8 cellular contexts compared by ENCODE assay signal in genomic region chrX:150363561-150364346, GRCh38. TPM values are rescaled to one million over a fixed set of nuclear protein-coding genes. Genes with fewer than 3 reads are reported as not detected.
DNase-seq lines count a peak whose midpoint lies in the region; ATAC-seq and TF ChIP-seq lines count a peak whose summit lies in the region.

No MANE protein-coding gene starts in this region.

- peaks cover 20 to 26% (median 21%) of the 10 kb centered on the region in 3 donors for H3K4me1 Mint-ChIP-seq in CD8-positive, alpha-beta memory T cell
- peaks cover 25% of the 10 kb centered on the region for H3K4me1 Mint-ChIP-seq in activated naive CD8-positive, alpha-beta T cell treated with anti-CD3 and anti-CD28 coated beads, Interleukin-2, amount 50 U/mL, for 24 hours

- DNase-seq in CD8-positive, alpha-beta memory T cell: peak in 2 of 5 donors; percentile 10 to 43
- DNase-seq in LoVo (ENCODE audit: low spot score) (peak; percentile 5), left ventricle myocardium inferior (peak; percentile 19), posterior cingulate gyrus (peak in 9 of 10 donors; percentile 24 to 91 (median 45)), GOT3 (lab: John Stamatoyannopoulos, UW) (no peak), dedifferentiated amniotic fluid mesenchymal stem cell (ENCODE audit: extremely low spot score) (no peak)
- peak; percentile 7 for DNase-seq in activated naive CD8-positive, alpha-beta T cell treated with anti-CD3 and anti-CD28 coated beads, Interleukin-2, amount 50 U/mL, for 24 hours

- CTCF ChIA-PET in CD8-positive, alpha-beta memory T cell (lab: Charles Lee): interaction anchor here (1.1 to 3.8 kb wide), 5 partner anchors 13 to 401 kb away, joined by 3 to 22 read pairs (median 8); no protein-coding TSS in a partner anchor

- peaks cover 0 to 3% (median 0%) of the 10 kb centered on the region in 3 donors for H3K36me3 Mint-ChIP-seq in CD8-positive, alpha-beta memory T cell
- H3K36me3 Mint-ChIP-seq in activated naive CD8-positive, alpha-beta T cell treated with anti-CD3 and anti-CD28 coated beads, Interleukin-2, amount 50 U/mL, for 24 hours (ENCODE audit: low read depth): no peaks in the 10 kb centered on the region

- H3K27me3 ChIP-seq in CD8-positive, alpha-beta memory T cell (ENCODE audit: insufficient read depth, low read length, poor library complexity, severe bottlenecking): no peaks in the 10 kb centered on the region
- peaks cover 7% of the 10 kb centered on the region for H3K27me3 ChIP-seq in left ventricle myocardium inferior (ENCODE audit: low read depth)

- no peak for ATAC-seq in activated naive CD8-positive, alpha-beta T cell treated with anti-CD3 and anti-CD28 coated beads, Interleukin-2, amount 50 U/mL, for 24 hours
- ATAC-seq in HG02840 (IDR thresholded peaks at IDR 0.05; ENCODE audit: low FRiP score, unreplicated experiment): no peak

- POLR2A ChIA-PET in CD8-positive, alpha-beta memory T cell (lab: Charles Lee): interaction anchor here (0.5 to 1.1 kb wide), 3 partner anchors 205 to 424 kb away, joined by 3 to 6 read pairs (median 3); partner anchors contain the start of gene MTM1

- H3K4me3 ChIP-seq in CD8-positive, alpha-beta memory T cell (ENCODE audit: low read length): peak overlapping the region; percentile 50
- H3K4me3 ChIP-seq in left ventricle myocardium inferior: peak overlapping the region; percentile 73

- no peaks in the 10 kb centered on the region for H3K4me1 ChIP-seq in CD8-positive, alpha-beta memory T cell (ENCODE audit: insufficient read depth, low read length)
- H3K4me1 ChIP-seq in left ventricle myocardium inferior: peaks cover 25% of the 10 kb centered on the region

- no peak overlapping the region for H3K27ac ChIP-seq in CD8-positive, alpha-beta memory T cell (ENCODE audit: low read depth, low read length)
- H3K27ac ChIP-seq in left ventricle myocardium inferior (replicated peaks): peak overlapping the region; percentile 84

- no peaks in the 10 kb centered on the region for H3K9me3 ChIP-seq in CD8-positive, alpha-beta memory T cell (ENCODE audit: low read length)
- H3K9me3 ChIP-seq in left ventricle myocardium inferior (replicated peaks): no peaks in the 10 kb centered on the region

- no peak overlapping the region for H3K27ac Mint-ChIP-seq in CD8-positive, alpha-beta memory T cell
- H3K27ac Mint-ChIP-seq in activated naive CD8-positive, alpha-beta T cell treated with anti-CD3 and anti-CD28 coated beads, Interleukin-2, amount 50 U/mL, for 24 hours: no peak overlapping the region

- H3K4me3 Mint-ChIP-seq in CD8-positive, alpha-beta memory T cell: peak overlapping the region; percentile 57 to 90 (median 81)
- peak overlapping the region; percentile 65 for H3K4me3 Mint-ChIP-seq in activated naive CD8-positive, alpha-beta T cell treated with anti-CD3 and anti-CD28 coated beads, Interleukin-2, amount 50 U/mL, for 24 hours

- TF ChIP-seq CTCF in left ventricle myocardium inferior (IDR thresholded peaks at IDR 0.05; ENCODE audit: borderline replicate concordance): no peak

- H3K27me3 Mint-ChIP-seq in CD8-positive, alpha-beta memory T cell: peaks cover 0 to 7% of the 10 kb centered on the region in 2 donors
- peaks cover 25% of the 10 kb centered on the region for H3K27me3 Mint-ChIP-seq in activated naive CD8-positive, alpha-beta T cell treated with anti-CD3 and anti-CD28 coated beads, Interleukin-2, amount 50 U/mL, for 24 hours

- H3K36me3 ChIP-seq in CD8-positive, alpha-beta memory T cell (ENCODE audit: insufficient read depth, low read length): no peaks in the 10 kb centered on the region
- H3K36me3 ChIP-seq in left ventricle myocardium inferior: no peaks in the 10 kb centered on the region

- H3K9me3 Mint-ChIP-seq in CD8-positive, alpha-beta memory T cell: no peaks in the 10 kb centered on the region
- H3K9me3 Mint-ChIP-seq in activated naive CD8-positive, alpha-beta T cell treated with anti-CD3 and anti-CD28 coated beads, Interleukin-2, amount 50 U/mL, for 24 hours: no peaks in the 10 kb centered on the region

- intact Hi-C loops in left ventricle myocardium inferior (cut with micrococcal nuclease): no loop called here
- intact Hi-C loops in posterior cingulate gyrus (cut with DNase I): loop anchor here (2.0 to 10.0 kb wide), 4 partner anchors 73 to 401 kb away; partner anchors contain the start of gene MTM1

RNA-seq across cellular contexts. Expression of gene MAMLD1, which starts 0.6 kb away (rescaled TPM):
- 1 to 10 TPM; 6.2 to 7.3 TPM for total RNA-seq in CD8-positive, alpha-beta memory T cell
- 1.8 TPM for polyA plus RNA-seq in CD8-positive, alpha-beta memory T cell
- total RNA-seq in left ventricle myocardium inferior: 1.8 TPM

Comparison
In these comparisons a context has a peak if more than half of its experiments do, and no peak if none do; other contexts are left out.
1. DNase-seq: peak in LoVo (single experiment), activated naive CD8-positive, alpha-beta T cell treated with anti-CD3 and anti-CD28 coated beads, Interleukin-2, amount 50 U/mL, for 24 hours (single experiment), left ventricle myocardium inferior (single experiment) and posterior cingulate gyrus (9 of 10); none in GOT3 (single experiment) and dedifferentiated amniotic fluid mesenchymal stem cell (single experiment).